Comparison of ENCODE assay signal across 14 cellular contexts in the genomic region with DNA sequence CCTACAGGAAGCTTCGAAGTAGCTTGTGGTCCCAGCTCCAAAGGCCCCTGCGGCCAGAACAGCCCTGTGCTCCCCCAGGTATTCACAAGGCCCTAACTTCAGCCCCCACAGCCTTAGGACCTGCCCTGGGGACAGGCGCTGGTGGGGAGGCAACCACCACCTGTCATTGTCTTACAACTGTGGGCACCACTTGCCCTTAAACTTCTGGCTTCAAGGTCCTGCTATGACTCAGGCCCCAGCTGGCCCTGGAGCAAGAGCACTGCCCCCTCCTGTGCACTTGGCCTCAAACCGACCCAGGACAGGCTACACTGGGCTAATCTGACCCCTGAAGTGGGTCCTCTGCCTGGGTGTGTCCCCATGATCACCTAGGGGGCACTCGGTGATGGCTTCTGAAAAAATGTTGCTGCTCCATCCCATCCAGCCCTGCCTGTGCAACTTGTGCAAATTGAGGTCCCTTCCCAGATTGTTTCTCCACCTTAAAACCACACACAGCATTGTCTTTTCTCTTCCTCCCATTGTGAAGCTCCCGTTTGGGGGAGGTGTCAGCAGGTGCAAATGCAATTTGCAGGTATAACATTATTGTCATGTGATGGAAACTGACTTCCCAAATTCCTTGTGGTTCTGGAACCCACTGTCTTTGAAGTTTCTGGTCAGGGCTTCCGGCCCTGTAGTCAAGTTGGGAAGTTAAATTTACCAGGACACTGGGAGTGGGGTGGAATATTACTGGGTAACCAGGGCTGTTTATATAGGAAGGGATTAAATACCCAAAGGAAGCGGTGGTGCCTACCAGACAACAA. TPM values are rescaled to one million over a fixed set of nuclear protein-coding genes. Genes with fewer than 3 reads are reported as not detected.
DNase-seq lines count a peak whose midpoint lies in the region; ATAC-seq, FAIRE-seq and TF ChIP-seq lines count a peak whose summit lies in the region.
"Had no signal": no experiment of that assay in that cellular context is flagged by ENCODE, and none has a peak within 500 bp of the region (broad histone marks: within the 10 kb centered on the region; RNA-seq: fewer than 3 reads in every experiment).

No MANE protein-coding gene starts in this region.

- DNase-seq in DMS53 (lab: John Stamatoyannopoulos, UW) = peak; percentile 17
- no peak for DNase-seq in DMS53 treated with DMSO at 0.1 percent for 48 hours (lab: John Stamatoyannopoulos, UW; ENCODE audit: unreplicated experiment)
- DNase-seq in HFF-Myc (ENCODE audit: extremely low read depth, low read depth) = no peak
- peak in 1 of 4 experiments; percentile 33 for DNase-seq in K562 (ENCODE audit: extremely low read depth in 1 of 4, low spot score in 3 of 4)
- no peak for DNase-seq in neural progenitor cell (ENCODE audit: low spot score)
- DNase-seq in NCI-H446 (lab: John Stamatoyannopoulos, UW) = no peak
- no peak for DNase-seq in globus pallidus (ENCODE audit: low spot score)
- DNase-seq: NCI-H1930; occipital lobe; stimulated activated CD4-positive, alpha-beta T cell treated with anti-CD3 and anti-CD28 coated beads, Interleukin-2, amount 100 ng/mL, for 48 hours had no signal

- no peak for FAIRE-seq in K562 (lab: Jason Lieb, UNC)
- FAIRE-seq: islet of Langerhans had no signal

- H3K79me2 ChIP-seq in K562 (ENCODE audit: control insufficient read depth, insufficient read depth, low read length) (no peaks in the 10 kb centered on the region), neural progenitor cell (ENCODE audit: low read depth) (no peaks in the 10 kb centered on the region)

- TF ChIP-seq CTCF in HFF-Myc (IDR thresholded peaks at IDR 0.05; ENCODE audit: low read depth, low read length, missing control alignments) (peak; percentile 4), K562 (IDR thresholded peaks at IDR 0.05 in 2 of 3, conservative IDR thresholded peaks at IDR 0.05 in 1 of 3; ENCODE audit: insufficient read depth in 2 of 3, low read depth in 1 of 3, low read length in 3 of 3) (no peak), neural progenitor cell (IDR thresholded peaks at IDR 0.05) (no peak)

- H3K4me1 ChIP-seq in K562 (replicated peaks in 1 of 2; ENCODE audit: control insufficient read depth in 2 of 2, insufficient read depth in 2 of 2, low read length in 2 of 2) (peaks cover 7 to 9% of the 10 kb centered on the region in 2 experiments), neural progenitor cell (peaks cover 12% of the 10 kb centered on the region)

- H3K9me1 ChIP-seq in K562 (ENCODE audit: control insufficient read depth, insufficient read depth, low read length) = no peaks in the 10 kb centered on the region

- H3K9me3 ChIP-seq in K562 (replicated peaks; ENCODE audit: control insufficient read depth, insufficient read depth, low read depth, low read length) (no peaks in the 10 kb centered on the region; the same call in 1 of the 2 replicates), neural progenitor cell (ENCODE audit: low read depth) (no peaks in the 10 kb centered on the region)

- peaks cover 14% of the 10 kb centered on the region for H3K36me3 Mint-ChIP-seq in neural progenitor cell

- intact Hi-C loops in K562 (cut with micrococcal nuclease) = no loop called here

- H3K4me3 Mint-ChIP-seq in neural progenitor cell = peak overlapping the region; percentile 6

- POLR2A ChIA-PET in K562 (lab: Yijun Ruan, JAX) = interaction anchor here (0.6 to 1.1 kb wide), 6 partner anchors 22 to 811 kb away, joined by 3 to 4 read pairs (median 3); no protein-coding TSS in a partner anchor

- BruUV-seq in K562 (replicated peaks; lab: Mats Ljungman, UMichigan) = no TSS peak

- no peak for TF ChIP-seq RAD21 in K562 (CRISPR knock-in tag; conservative IDR thresholded peaks at IDR 0.05 in 1 of 2, IDR thresholded peaks at IDR 0.05 in 1 of 2)

- H3K27ac Mint-ChIP-seq in neural progenitor cell = no peak overlapping the region

- ATAC-seq in K562 (peak; percentile 71), HG02852 (IDR thresholded peaks at IDR 0.05; ENCODE audit: unreplicated experiment) (no peak)

- H2AFZ ChIP-seq in K562 (ENCODE audit: low read depth, low read length) (no peak overlapping the region), neural progenitor cell (replicated peaks) (no peak overlapping the region)

- H3K4me1 Mint-ChIP-seq in neural progenitor cell = peaks cover 12% of the 10 kb centered on the region

- H4K20me1 ChIP-seq in K562 (replicated peaks; ENCODE audit: control insufficient read depth, insufficient read depth, low read length) = no peaks in the 10 kb centered on the region
- H4K20me1 ChIP-seq in neural progenitor cell (ENCODE audit: low read depth) = peaks cover 4% of the 10 kb centered on the region

- no peaks in the 10 kb centered on the region for H3K9me3 Mint-ChIP-seq in neural progenitor cell

- WGBS in K562 (ENCODE audit: insufficient coverage, low coverage, missing lambda C conversion rate) = 56% methylated on average over 8 of the region's 8 CpGs

- no peaks in the 10 kb centered on the region for H3K36me3 ChIP-seq in K562 (ENCODE audit: control insufficient read depth, insufficient read depth, low read length)
- H3K36me3 ChIP-seq in neural progenitor cell = no peaks in the 10 kb centered on the region

- TF ChIP-seq POLR2A in K562 (conservative IDR thresholded peaks at IDR 0.05) = no peak

- H3K27me3 ChIP-seq in K562 (ENCODE audit: control insufficient read depth in 2 of 2, insufficient read depth in 2 of 2, low read length in 2 of 2) (no peaks in the 10 kb centered on the region), neural progenitor cell (peaks cover 51% of the 10 kb centered on the region)

- no peak overlapping the region for H3K4me2 ChIP-seq in K562 (ENCODE audit: insufficient read depth, low read length)
- no peak overlapping the region for H3K4me2 ChIP-seq in neural progenitor cell

- CTCF ChIA-PET in K562 (lab: Yijun Ruan, JAX; ENCODE audit: low intra/inter-chr PET ratio) = no interaction called here

- H3K4me3 ChIP-seq in HFF-Myc (replicated peaks; ENCODE audit: low read depth, low read length) (no peak overlapping the region), K562 (no peak overlapping the region), neural progenitor cell (no peak overlapping the region)

- TF ChIP-seq EP300 in K562 (IDR thresholded peaks at IDR 0.05; ENCODE audit: low read length) = no peak

- in situ Hi-C loops in K562 (cut with MboI) = no loop called here

- H3K27me3 Mint-ChIP-seq in neural progenitor cell (ENCODE audit: insufficient read depth, low read depth) = peaks cover 24% of the 10 kb centered on the region

- peaks cover 32% of the 10 kb centered on the region for H3F3A ChIP-seq in neural progenitor cell (ENCODE audit: low read depth)

- H3K27ac ChIP-seq in K562 (ENCODE audit: extremely low read depth, low read depth, low read length) (no peak overlapping the region), neural progenitor cell (no peak overlapping the region)
- H3K27ac ChIP-seq: 22Rv1, epithelial cell of prostate had no signal

- H3K9ac ChIP-seq in K562 (ENCODE audit: insufficient read depth in 1 of 2, low read depth in 2 of 2, low read length in 2 of 2) (peak overlapping the region in 1 of 2 experiments; percentile 47; a peak in 2 of 4 replicates), neural progenitor cell (no peak overlapping the region)

RNA-seq across cellular contexts. Expression of a gene that starts 1.1 kb away (rescaled TPM):
- 1.1 and 4.1 TPM in 2 replicates for total RNA-seq in K562 (2011; cell fraction: chromatin; rRNA removed; ENCODE audit: low replicate concordance)
- total RNA-seq in K562 (2011; cell fraction: nucleolus; rRNA removed) = 3.4 and 4.3 TPM in 2 replicates
- total RNA-seq in K562 (2011; cell fraction: nucleoplasm; rRNA removed) = 2.1 and 2.2 TPM in 2 replicates
- total RNA-seq in K562 (2014; rRNA removed) (1.1 and 1.2 TPM in 2 replicates), K562 (2014; rRNA removed; fragmentation: Illumina TruSeq; extraction: Trizol) (0.33 and 0.35 TPM in 2 replicates), K562 (2015; rRNA removed; fragmentation: Illumina TruSeq; extraction: Trizol) (0.58 and 0.75 TPM in 2 replicates), K562 (2021) (1.6 and 1.8 TPM in 2 replicates), neural progenitor cell (ENCODE audit: low replicate concordance) (0.67 and 2.6 TPM in 2 replicates)
- polyA plus RNA-seq in K562 (2011; rRNA removed) (0.45 and 0.47 TPM in 2 replicates), K562 (2014; fragmentation: Illumina TruSeq; extraction: Trizol) (0.42 and 0.57 TPM in 2 replicates), K562 (2014; fragmentation: Nextera tagmentation; extraction: Ambion mirVana) (under 1 TPM; 0.01 TPM), K562 (2014; rRNA removed) (1.2 and 1.5 TPM in 2 replicates)
- 0.47 and 1.6 TPM in 2 replicates for polyA plus RNA-seq in K562 (2011; cell fraction: cytosol; rRNA removed)
- polyA plus RNA-seq in K562 (2011; cell fraction: nucleus; rRNA removed) = 1.3 and 2.6 TPM in 2 replicates
- polyA plus RNA-seq in K562 (2012) = 0.85 and 3.5 TPM in 2 replicates
- polyA minus RNA-seq in K562 (2011; rRNA and poly(A)+ RNA removed) = 0.27 and 0.60 TPM in 2 replicates
- 0.76 TPM in 1 of 2 replicates, not detected in the other for polyA minus RNA-seq in K562 (2011; cell fraction: cytosol; rRNA and poly(A)+ RNA removed)
- polyA minus RNA-seq in K562 (2011; cell fraction: nucleus; rRNA and poly(A)+ RNA removed) = 0.67 and 0.94 TPM in 2 replicates

RNA-seq across cellular contexts. Expression of a gene that starts 6.3 kb away (rescaled TPM):
- 0.65 and 3.0 TPM in 2 replicates for total RNA-seq in K562 (2011; cell fraction: chromatin; rRNA removed; ENCODE audit: low replicate concordance)
- 1.6 and 2.5 TPM in 2 replicates for total RNA-seq in K562 (2011; cell fraction: nucleolus; rRNA removed)
- total RNA-seq in K562 (2011; cell fraction: nucleoplasm; rRNA removed) = 0.73 and 1.3 TPM in 2 replicates
- total RNA-seq in K562 (2014; rRNA removed) (0.37 TPM in 1 of 2 replicates, not detected in the other), K562 (2014; rRNA removed; fragmentation: Illumina TruSeq; extraction: Trizol) (not detected in 2 replicates), K562 (2015; rRNA removed; fragmentation: Illumina TruSeq; extraction: Trizol) (not detected in 2 replicates), K562 (2021) (0.31 TPM in 2 replicates), neural progenitor cell (ENCODE audit: low replicate concordance) (0.53 TPM in 1 of 2 replicates, not detected in the other)
- polyA plus RNA-seq in K562 (2011; rRNA removed) (0.13 and 0.15 TPM in 2 replicates), K562 (2014; fragmentation: Illumina TruSeq; extraction: Trizol) (not detected in 2 replicates), K562 (2014; fragmentation: Nextera tagmentation; extraction: Ambion mirVana) (not detected), K562 (2014; rRNA removed) (0.13 TPM in 1 of 2 replicates, not detected in the other)
- not detected in 2 replicates for polyA plus RNA-seq in K562 (2011; cell fraction: cytosol; rRNA removed)
- polyA plus RNA-seq in K562 (2011; cell fraction: nucleus; rRNA removed) = 0.29 and 0.36 TPM in 2 replicates
- polyA plus RNA-seq in K562 (2012) = 0.13 and 0.89 TPM in 2 replicates
- polyA minus RNA-seq in K562 (2011; rRNA and poly(A)+ RNA removed) = 0.14 TPM in 1 of 2 replicates, not detected in the other
- polyA minus RNA-seq in K562 (2011; cell fraction: cytosol; rRNA and poly(A)+ RNA removed) = not detected in 2 replicates
- 0.13 and 0.78 TPM in 2 replicates for polyA minus RNA-seq in K562 (2011; cell fraction: nucleus; rRNA and poly(A)+ RNA removed)
- total RNA-seq: occipital lobe had no signal

RNA-seq across cellular contexts. Expression of a gene that starts 7.8 kb away (rescaled TPM):
- 13.3 and 27.5 TPM in 2 replicates for total RNA-seq in K562 (2011; cell fraction: chromatin; rRNA removed; ENCODE audit: low replicate concordance)
- 19.8 and 20.0 TPM in 2 replicates for total RNA-seq in K562 (2011; cell fraction: nucleolus; rRNA removed)
- 14.7 and 17.5 TPM in 2 replicates for total RNA-seq in K562 (2011; cell fraction: nucleoplasm; rRNA removed)
- 10.7 and 12.6 TPM in 2 replicates for total RNA-seq in K562 (2014; rRNA removed)
- 9.3 and 9.6 TPM in 2 replicates for total RNA-seq in K562 (2014; rRNA removed; fragmentation: Illumina TruSeq; extraction: Trizol)
- total RNA-seq in K562 (2015; rRNA removed; fragmentation: Illumina TruSeq; extraction: Trizol) = 5.8 and 7.2 TPM in 2 replicates
- 6.0 and 8.0 TPM in 2 replicates for total RNA-seq in K562 (2021)
- 4.9 and 7.4 TPM in 2 replicates for polyA plus RNA-seq in K562 (2011; rRNA removed)
- 1.4 and 1.9 TPM in 2 replicates for polyA plus RNA-seq in K562 (2011; cell fraction: cytosol; rRNA removed)
- polyA plus RNA-seq in K562 (2011; cell fraction: nucleus; rRNA removed) = 5.4 and 7.1 TPM in 2 replicates
- polyA plus RNA-seq in K562 (2012) = 10.1 and 11.8 TPM in 2 replicates
- polyA plus RNA-seq in K562 (2014; fragmentation: Illumina TruSeq; extraction: Trizol) = 10.2 and 10.4 TPM in 2 replicates
- polyA plus RNA-seq in K562 (2014; fragmentation: Nextera tagmentation; extraction: Ambion mirVana) = 1 to 10 TPM; 4.1 to 4.6 TPM
- polyA plus RNA-seq in K562 (2014; rRNA removed) = 9.9 and 14.4 TPM in 2 replicates
- 4.3 and 5.1 TPM in 2 replicates for polyA minus RNA-seq in K562 (2011; rRNA and poly(A)+ RNA removed)
- 1.4 TPM in 1 of 2 replicates, not detected in the other for polyA minus RNA-seq in K562 (2011; cell fraction: cytosol; rRNA and poly(A)+ RNA removed)
- 2.8 and 4.1 TPM in 2 replicates for polyA minus RNA-seq in K562 (2011; cell fraction: nucleus; rRNA and poly(A)+ RNA removed)
- total RNA-seq in neural progenitor cell (ENCODE audit: low replicate concordance) = 15.2 and 15.7 TPM in 2 replicates

RNA-seq across cellular contexts. Expression of a gene that starts 12.9 kb away (rescaled TPM):
- total RNA-seq in K562 (2011; cell fraction: chromatin; rRNA removed; ENCODE audit: low replicate concordance) = 1.0 TPM in 1 of 2 replicates, not detected in the other
- 0.79 and 1.2 TPM in 2 replicates for total RNA-seq in K562 (2011; cell fraction: nucleolus; rRNA removed)
- 1.5 and 1.7 TPM in 2 replicates for total RNA-seq in K562 (2011; cell fraction: nucleoplasm; rRNA removed)
- not detected in 2 replicates for total RNA-seq in K562 (2014; rRNA removed)
- total RNA-seq in K562 (2014; rRNA removed; fragmentation: Illumina TruSeq; extraction: Trizol) = not detected in 2 replicates
- not detected in 2 replicates for total RNA-seq in K562 (2015; rRNA removed; fragmentation: Illumina TruSeq; extraction: Trizol)
- 0.40 TPM in 1 of 2 replicates, not detected in the other for total RNA-seq in K562 (2021)
- polyA plus RNA-seq in K562 (2011; rRNA removed) = 0.08 TPM in 1 of 2 replicates, not detected in the other
- 0.10 TPM in 1 of 2 replicates, not detected in the other for polyA plus RNA-seq in K562 (2011; cell fraction: cytosol; rRNA removed)
- polyA plus RNA-seq in K562 (2011; cell fraction: nucleus; rRNA removed) = 0.37 and 0.81 TPM in 2 replicates
- polyA plus RNA-seq in K562 (2012) = 0.25 and 0.58 TPM in 2 replicates
- 0.04 TPM in 1 of 2 replicates, not detected in the other for polyA plus RNA-seq in K562 (2014; fragmentation: Illumina TruSeq; extraction: Trizol)
- under 1 TPM; 0.03 to 0.06 TPM for polyA plus RNA-seq in K562 (2014; fragmentation: Nextera tagmentation; extraction: Ambion mirVana)
- 0.20 TPM in 1 of 2 replicates, not detected in the other for polyA plus RNA-seq in K562 (2014; rRNA removed)
- polyA minus RNA-seq in K562 (2011; rRNA and poly(A)+ RNA removed) = 0.21 TPM in 1 of 2 replicates, not detected in the other
- polyA minus RNA-seq in K562 (2011; cell fraction: cytosol; rRNA and poly(A)+ RNA removed) = not detected in 2 replicates
- 0.13 TPM in 1 of 2 replicates, not detected in the other for polyA minus RNA-seq in K562 (2011; cell fraction: nucleus; rRNA and poly(A)+ RNA removed)
- total RNA-seq in neural progenitor cell (ENCODE audit: low replicate concordance) = not detected in 2 replicates
- total RNA-seq: occipital lobe had no signal

RNA-seq across cellular contexts. Expression of a gene that starts 43.3 kb away (rescaled TPM):
- 2.3 and 4.5 TPM in 2 replicates for total RNA-seq in K562 (2011; cell fraction: chromatin; rRNA removed; ENCODE audit: low replicate concordance)
- 0.79 and 1.3 TPM in 2 replicates for total RNA-seq in K562 (2011; cell fraction: nucleolus; rRNA removed)
- 3.1 and 3.3 TPM in 2 replicates for total RNA-seq in K562 (2011; cell fraction: nucleoplasm; rRNA removed)
- total RNA-seq in K562 (2014; rRNA removed) (1.5 and 2.1 TPM in 2 replicates), K562 (2014; rRNA removed; fragmentation: Illumina TruSeq; extraction: Trizol) (7.3 TPM in 2 replicates), K562 (2015; rRNA removed; fragmentation: Illumina TruSeq; extraction: Trizol) (2.8 and 4.9 TPM in 2 replicates), K562 (2021) (5.0 and 7.5 TPM in 2 replicates), neural progenitor cell (ENCODE audit: low replicate concordance) (13.7 and 21.7 TPM in 2 replicates)
- polyA plus RNA-seq in K562 (2011; rRNA removed) (5.4 and 8.7 TPM in 2 replicates), K562 (2014; fragmentation: Illumina TruSeq; extraction: Trizol) (8.4 and 8.7 TPM in 2 replicates), K562 (2014; fragmentation: Nextera tagmentation; extraction: Ambion mirVana) (10 to 100 TPM in 1 of 2 experiments, 1 to 10 TPM in 1; 7.7 to 13.3 TPM), K562 (2014; rRNA removed) (6.2 and 10.9 TPM in 2 replicates)
- polyA plus RNA-seq in K562 (2011; cell fraction: cytosol; rRNA removed) = 2.0 and 4.2 TPM in 2 replicates
- 1.1 and 1.4 TPM in 2 replicates for polyA plus RNA-seq in K562 (2011; cell fraction: nucleus; rRNA removed)
- 5.5 and 6.8 TPM in 2 replicates for polyA plus RNA-seq in K562 (2012)
- 2.5 and 5.2 TPM in 2 replicates for polyA minus RNA-seq in K562 (2011; rRNA and poly(A)+ RNA removed)
- 1.8 and 2.4 TPM in 2 replicates for polyA minus RNA-seq in K562 (2011; cell fraction: cytosol; rRNA and poly(A)+ RNA removed)
- polyA minus RNA-seq in K562 (2011; cell fraction: nucleus; rRNA and poly(A)+ RNA removed) = 0.40 and 0.89 TPM in 2 replicates
